ENCODE assay signal across 14 cellular contexts in the genomic region with DNA sequence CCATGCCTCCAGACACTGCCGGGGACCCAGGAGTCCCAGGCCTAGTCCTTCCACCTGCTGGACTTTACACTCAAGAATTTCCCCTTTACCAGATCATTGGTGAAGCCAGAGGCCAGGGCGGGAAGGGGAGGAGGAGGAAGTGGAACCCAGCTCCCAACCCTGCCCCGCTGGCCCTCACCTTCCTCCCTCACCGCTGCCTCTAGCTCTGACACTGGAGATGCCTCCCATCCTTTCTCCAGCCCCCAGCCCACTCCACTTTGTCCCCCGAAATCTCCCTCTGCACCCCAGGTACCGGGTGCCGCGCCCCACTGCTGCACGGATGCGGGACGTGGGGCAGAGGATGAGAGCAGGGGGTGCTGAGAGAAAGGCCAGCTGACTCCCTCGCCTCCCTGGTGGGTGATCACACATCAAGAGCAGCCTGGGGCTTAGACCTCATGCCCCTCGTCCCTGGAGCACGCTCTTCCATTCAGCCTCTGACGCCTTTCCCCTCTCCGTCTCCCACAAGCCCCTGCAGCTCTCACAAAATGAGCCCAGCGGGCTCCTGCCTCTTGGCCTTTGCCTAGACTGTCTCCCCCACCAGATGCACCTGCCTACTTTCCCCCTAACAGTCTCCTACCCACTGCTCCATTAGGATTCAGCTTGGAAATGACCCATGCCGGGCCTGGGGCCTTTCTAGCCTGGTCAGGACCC. TPM values are rescaled to one million over a fixed set of nuclear protein-coding genes. Genes with fewer than 3 reads are reported as not detected.
DNase-seq lines count a peak whose midpoint lies in the region; ATAC-seq and TF ChIP-seq lines count a peak whose summit lies in the region.
"Had no signal": no experiment of that assay in that cellular context is flagged by ENCODE, and none has a peak within 500 bp of the region (broad histone marks: within the 10 kb centered on the region; RNA-seq: fewer than 3 reads in every experiment).

A gene with protein sequence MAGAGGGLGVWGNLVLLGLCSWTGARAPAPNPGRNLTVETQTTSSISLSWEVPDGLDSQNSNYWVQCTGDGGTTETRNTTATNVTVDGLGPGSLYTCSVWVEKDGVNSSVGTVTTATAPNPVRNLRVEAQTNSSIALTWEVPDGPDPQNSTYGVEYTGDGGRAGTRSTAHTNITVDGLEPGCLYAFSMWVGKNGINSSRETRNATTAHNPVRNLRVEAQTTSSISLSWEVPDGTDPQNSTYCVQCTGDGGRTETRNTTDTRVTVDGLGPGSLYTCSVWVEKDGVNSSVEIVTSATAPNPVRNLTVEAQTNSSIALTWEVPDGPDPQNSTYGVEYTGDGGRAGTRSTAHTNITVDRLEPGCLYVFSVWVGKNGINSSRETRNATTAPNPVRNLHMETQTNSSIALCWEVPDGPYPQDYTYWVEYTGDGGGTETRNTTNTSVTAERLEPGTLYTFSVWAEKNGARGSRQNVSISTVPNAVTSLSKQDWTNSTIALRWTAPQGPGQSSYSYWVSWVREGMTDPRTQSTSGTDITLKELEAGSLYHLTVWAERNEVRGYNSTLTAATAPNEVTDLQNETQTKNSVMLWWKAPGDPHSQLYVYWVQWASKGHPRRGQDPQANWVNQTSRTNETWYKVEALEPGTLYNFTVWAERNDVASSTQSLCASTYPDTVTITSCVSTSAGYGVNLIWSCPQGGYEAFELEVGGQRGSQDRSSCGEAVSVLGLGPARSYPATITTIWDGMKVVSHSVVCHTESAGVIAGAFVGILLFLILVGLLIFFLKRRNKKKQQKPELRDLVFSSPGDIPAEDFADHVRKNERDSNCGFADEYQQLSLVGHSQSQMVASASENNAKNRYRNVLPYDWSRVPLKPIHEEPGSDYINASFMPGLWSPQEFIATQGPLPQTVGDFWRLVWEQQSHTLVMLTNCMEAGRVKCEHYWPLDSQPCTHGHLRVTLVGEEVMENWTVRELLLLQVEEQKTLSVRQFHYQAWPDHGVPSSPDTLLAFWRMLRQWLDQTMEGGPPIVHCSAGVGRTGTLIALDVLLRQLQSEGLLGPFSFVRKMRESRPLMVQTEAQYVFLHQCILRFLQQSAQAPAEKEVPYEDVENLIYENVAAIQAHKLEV (minus strand): TSS at position 72 of the 690 bp plus-strand sequence. CDS start 68 bp downstream, at position 4.

- H3K36me3 ChIP-seq in MG63 (no peaks in the 10 kb centered on the region), mucosa of descending colon (ENCODE audit: low read depth) (no peaks in the 10 kb centered on the region)
- H3K36me3 ChIP-seq: tibial artery had no signal

- TF ChIP-seq CTCF in astrocyte of the spinal cord (IDR thresholded peaks at IDR 0.05; ENCODE audit: low read depth, low read length), result no peak
- TF ChIP-seq CTCF in mucosa of descending colon (IDR thresholded peaks at IDR 0.05), result no peak

- ATAC-seq in mucosa of descending colon (peak; percentile 86), GM19395 (IDR thresholded peaks at IDR 0.05; ENCODE audit: unreplicated experiment) (no peak)

- peaks cover 7% of the 10 kb centered on the region for H3K4me1 ChIP-seq in mucosa of descending colon (ENCODE audit: low read depth)

- H3K9me3 ChIP-seq in MG63 (no peaks in the 10 kb centered on the region), mucosa of descending colon (no peaks in the 10 kb centered on the region)

- intact Hi-C loops in mucosa of descending colon (cut with DNase I, micrococcal nuclease), result no loop called here

- in situ Hi-C loops in Caki2 (cut with HindIII; ENCODE audit: low pct_unique_long_range_greater_than_20kb, low sequenced_read_pairs) (no loop called here), astrocyte of the spinal cord (cut with HindIII; ENCODE audit: low sequenced_read_pairs) (no loop called here)

- no peaks in the 10 kb centered on the region for H3K27me3 ChIP-seq in MG63

- H3K4me3 ChIP-seq in MG63, result no peak within 1 kb of the TSS
- no peak within 1 kb of the TSS for H3K4me3 ChIP-seq in astrocyte of the spinal cord (ENCODE audit: low read depth, low read length)
- no peak within 1 kb of the TSS for H3K4me3 ChIP-seq in mucosa of descending colon
- H3K4me3 ChIP-seq: tibial artery had no signal

- DNase-seq in Caki2 (ENCODE audit: low read depth) (peak; percentile 69), MG63 (no peak), astrocyte of the spinal cord (ENCODE audit: low read depth, low spot score) (peak; percentile 29), mucosa of descending colon (peak; percentile 82 to 85 (median 85)), NCI-H128 (lab: John Stamatoyannopoulos, UW; ENCODE audit: unreplicated experiment) (no peak), COR-L47 (lab: John Stamatoyannopoulos, UW) (no peak), activated T-cell treated with anti-CD3 and anti-CD28 coated beads for 4 hours (no peak)
- DNase-seq: activated naive CD4-positive, alpha-beta T cell; CD4-positive, CD25-positive, alpha-beta regulatory T cell; head of caudate nucleus; retina; SIG-M5; tibial artery had no signal

RNA-seq across cellular contexts. Expression of the gene that starts here (rescaled TPM):
- 30.0 and 34.3 TPM in 2 replicates for total RNA-seq in Caki2 (2014; rRNA removed; shearing (Covaris generic); ENCODE audit: low replicate concordance)
- total RNA-seq in MG63 (2014; rRNA removed; shearing (Covaris generic); ENCODE audit: low replicate concordance), result 3.9 and 11.8 TPM in 2 replicates
- 100 to 1,000 TPM in 1 of 3 donors, 10 to 100 TPM in 2; 62.3 to 181 (median 94.8) TPM for total RNA-seq in mucosa of descending colon
- total RNA-seq: CD4-positive, CD25-positive, alpha-beta regulatory T cell had no signal

Comparison
In these comparisons a context has a peak if more than half of its experiments do, and no peak if none do; other contexts are left out.
1. DNase-seq: peak in Caki2 (single experiment), astrocyte of the spinal cord (single experiment) and mucosa of descending colon (3 of 3); none in MG63 (single experiment), NCI-H128 (single experiment), COR-L47 (single experiment) and activated T-cell treated with anti-CD3 and anti-CD28 coated beads for 4 hours (single experiment).